21 cellular contexts compared by ENCODE assay signal in genomic region chr10:100660945-100661344, GRCh38.
"Had no signal": no experiment of that assay in that cellular context is flagged by ENCODE, and none has a peak within 500 bp of the region (broad histone marks: within the 10 kb centered on the region; RNA-seq: fewer than 3 reads in every experiment).

No MANE protein-coding gene starts in this region.

- H3K9ac ChIP-seq: SK-N-SH had no signal

- ATAC-seq: HepG2 had no signal

- H3K4me2 ChIP-seq: SK-N-SH had no signal

- FAIRE-seq: HepG2, RCC 7860 had no signal

- H3K9me3 ChIP-seq: SK-N-SH had no signal

- DNase-seq: IMR-90, Karpas-422, KG1, MM.1S, NCI-H1092 treated with DMSO at 0.1 percent for 48 hours, NCI-H1436, NCI-H187, NCI-H2029, NCI-H2081 treated with DMSO at 0.1 percent for 48 hours, NCI-H2171, NCI-H226, NCI-H510A, NCI-H524 treated with DMSO at 0.1 percent for 48 hours, NCI-H69, NCI-H774, RPMI8226, SHP77, SK-N-SH, SW 1271 had no signal
